In the genomic region with DNA sequence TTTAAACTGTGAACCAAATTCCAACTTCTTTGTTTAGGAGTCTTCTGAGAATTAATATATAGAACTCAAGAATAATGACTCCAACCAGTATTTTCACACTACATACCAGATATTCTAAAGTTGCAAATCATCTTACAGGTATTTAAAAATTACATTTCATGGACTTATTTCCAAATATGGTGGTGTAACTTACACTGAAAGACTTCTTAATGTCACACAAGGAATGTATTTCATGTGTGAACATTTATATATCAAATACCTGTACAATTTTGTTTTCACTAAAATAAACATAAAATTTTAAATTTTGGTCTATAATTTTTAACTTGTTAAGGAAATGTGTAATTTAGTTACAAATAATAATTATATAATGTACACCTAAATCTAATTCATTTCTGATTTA, we compare ENCODE assay signal across 31 cellular contexts.
"Had no signal": no experiment of that assay in that cellular context is flagged by ENCODE, and none has a peak within 500 bp of the region (broad histone marks: within the 10 kb centered on the region; RNA-seq: fewer than 3 reads in every experiment).

No MANE protein-coding gene starts in this region.

- ATAC-seq: activated CD4-positive, alpha-beta T cell treated with anti-CD3 and anti-CD28 coated beads for 36 hours; activated CD8-positive, alpha-beta T cell treated with anti-CD3 and anti-CD28 coated beads, Interleukin-2, amount 10 ng/mL, durations not matched to agents 7 days and 5 days; heart left ventricle; left lung; lower lobe of right lung; sciatic nerve; stimulated activated effector memory CD8-positive, alpha-beta T cell treated with anti-CD3 and anti-CD28 coated beads, Interleukin-12 subunit alpha, Interleukin-12 subunit beta, amount 100 ng/mL, for 72 hours had no signal

- H3K27ac ChIP-seq: colonic mucosa, dorsolateral prefrontal cortex, heart left ventricle, left lung, lower lobe of right lung, ovary, prostate gland, thoracic aorta, upper lobe of left lung had no signal

- H3K4me1 ChIP-seq: colonic mucosa, left lung, lower lobe of right lung, prostate gland had no signal

- H3K9me3 ChIP-seq: colonic mucosa, heart left ventricle, left lung, lower lobe of right lung, ovary, prostate gland, thoracic aorta, upper lobe of left lung had no signal

- DNase-seq: activated CD4-positive, alpha-beta T cell treated with anti-CD3 and anti-CD28 coated beads for 36 hours; activated CD4-positive, CD25-positive, alpha-beta regulatory T cell; activated CD8-positive, alpha-beta T cell treated with anti-CD3 and anti-CD28 coated beads, Interleukin-2, amount 10 ng/mL, durations not matched to agents 7 days and 5 days; activated effector memory CD4-positive, alpha-beta T cell treated with Interleukin-2 at 50 U/mL for 16 hours; activated naive CD4-positive, alpha-beta T cell treated with Interleukin-2 at 50 U/mL for 16 hours; activated T-cell treated with anti-CD3 and anti-CD28 coated beads for 4 hours; anterior cingulate cortex; cerebellar nuclear complex; colonic mucosa; dorsolateral prefrontal cortex; effector memory CD4-positive, alpha-beta T cell; erythroblast; heart left ventricle; hypothalamus; immature natural killer cell; left lung; lower lobe of right lung; mesendoderm; nephron progenitor cell; ovary; retina; small intestine; stimulated activated CD4-positive, alpha-beta T cell treated with anti-CD3 and anti-CD28 coated beads, Interleukin-4, amount 100 ng/mL, for 24 hours; upper lobe of left lung had no signal

- H3K36me3 ChIP-seq: colonic mucosa, heart left ventricle, left lung, lower lobe of right lung, ovary, prostate gland, thoracic aorta, upper lobe of left lung had no signal

- H3K4me3 Mint-ChIP-seq: activated CD4-positive, alpha-beta T cell treated with anti-CD3 and anti-CD28 coated beads for 36 hours; activated CD8-positive, alpha-beta T cell treated with anti-CD3 and anti-CD28 coated beads, Interleukin-2, amount 10 ng/mL, durations not matched to agents 7 days and 5 days; activated naive CD8-positive, alpha-beta T cell; immature natural killer cell; nephron progenitor cell; stimulated activated effector memory CD8-positive, alpha-beta T cell treated with anti-CD3 and anti-CD28 coated beads, Interleukin-12 subunit alpha, Interleukin-12 subunit beta, amount 100 ng/mL, for 72 hours; stimulated activated naive CD8-positive, alpha-beta T cell treated with anti-CD3 and anti-CD28 coated beads, Interleukin-15, Interleukin-2, amounts not matched to agents 100 ng/mL and 50 ng/mL, for 24 hours; T-helper 2 cell treated with Interferon-gamma antibody and Interleukin-4, amounts not matched to agents 5 μg/mL and 100 μg/mL, for 36 hours had no signal

- H3K27me3 ChIP-seq: colonic mucosa, dorsolateral prefrontal cortex, heart left ventricle, left lung, upper lobe of left lung had no signal

- H3K36me3 Mint-ChIP-seq: activated naive CD8-positive, alpha-beta T cell; immature natural killer cell had no signal

- H3K4me3 ChIP-seq: colonic mucosa, dorsolateral prefrontal cortex, heart left ventricle, left lung, lower lobe of right lung, ovary, prostate gland, thoracic aorta, upper lobe of left lung had no signal

- H3K9me3 Mint-ChIP-seq: nephron progenitor cell; T-helper 2 cell treated with Interferon-gamma antibody and Interleukin-4, amounts not matched to agents 5 μg/mL and 100 μg/mL, for 36 hours had no signal

- H3K27ac Mint-ChIP-seq: activated CD4-positive, alpha-beta T cell treated with anti-CD3 and anti-CD28 coated beads for 36 hours; activated CD8-positive, alpha-beta T cell treated with anti-CD3 and anti-CD28 coated beads, Interleukin-2, amount 10 ng/mL, durations not matched to agents 7 days and 5 days; activated naive CD8-positive, alpha-beta T cell; nephron progenitor cell; stimulated activated effector memory CD8-positive, alpha-beta T cell treated with anti-CD3 and anti-CD28 coated beads, Interleukin-12 subunit alpha, Interleukin-12 subunit beta, amount 100 ng/mL, for 72 hours; stimulated activated naive CD8-positive, alpha-beta T cell treated with anti-CD3 and anti-CD28 coated beads, Interleukin-15, Interleukin-2, amounts not matched to agents 100 ng/mL and 50 ng/mL, for 24 hours; T-helper 2 cell treated with Interferon-gamma antibody and Interleukin-4, amounts not matched to agents 5 μg/mL and 100 μg/mL, for 36 hours had no signal
